ENCODE assay signal across 28 cellular contexts in the genomic region with DNA sequence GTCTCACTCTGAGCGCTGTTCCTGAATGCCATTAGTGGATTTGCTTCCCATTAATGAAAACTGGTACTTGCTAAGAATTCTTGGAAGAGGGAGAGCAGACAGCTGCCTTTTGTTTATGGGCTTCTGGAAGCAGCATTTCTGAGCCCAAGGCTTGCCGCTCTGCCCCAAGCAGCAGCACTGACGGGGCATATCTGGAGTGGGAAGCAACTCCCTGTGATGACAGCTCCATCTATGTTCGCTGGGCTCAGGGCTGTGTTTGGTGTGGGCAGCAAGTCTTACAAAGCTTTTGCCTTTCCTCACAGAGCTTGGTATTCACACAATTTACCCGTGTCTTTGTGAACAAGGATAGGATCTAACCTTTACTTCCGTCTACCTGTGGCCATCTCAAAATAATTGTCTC.
"Had no signal": no experiment of that assay in that cellular context is flagged by ENCODE, and none has a peak within 500 bp of the region (broad histone marks: within the 10 kb centered on the region; RNA-seq: fewer than 3 reads in every experiment).

No MANE protein-coding gene starts in this region.

- H3K36me3 ChIP-seq: ascending aorta, cardiac muscle cell, WERI-Rb-1 had no signal

- DNase-seq: activated CD4-positive, alpha-beta memory T cell treated with anti-CD3 and anti-CD28 coated beads, Interleukin-2, amount 10 ng/mL, durations not matched to agents 7 days and 5 days; activated CD4-positive, alpha-beta T cell treated with anti-CD3 and anti-CD28 coated beads for 1 hour; activated CD4-positive, alpha-beta T cell treated with anti-CD3 and anti-CD28 coated beads for 36 hours; activated CD4-positive, alpha-beta T cell treated with anti-CD3 and anti-CD28 coated beads for 48 hours; activated CD4-positive, alpha-beta T cell treated with anti-CD3 and anti-CD28 coated beads, Interleukin-2, amount 10 ng/mL, durations not matched to agents 7 days and 5 days; activated CD4-positive, alpha-beta T cell treated with anti-CD3 and anti-CD28 coated beads, Interleukin-2, amount 50 U/mL, for 48 hours; activated CD4-positive, CD25-positive, alpha-beta regulatory T cell; activated CD8-positive, alpha-beta memory T cell treated with anti-CD3 and anti-CD28 coated beads for 24 hours; activated CD8-positive, alpha-beta memory T cell treated with anti-CD3 and anti-CD28 coated beads, Interleukin-2, amount 10 ng/mL, durations not matched to agents 7 days and 5 days; activated CD8-positive, alpha-beta memory T cell treated with anti-CD3 and anti-CD28 coated beads, Interleukin-2, amount 50 U/mL, for 48 hours; activated CD8-positive, alpha-beta T cell treated with anti-CD3 and anti-CD28 coated beads, Interleukin-2, amount 10 ng/mL, durations not matched to agents 7 days and 5 days; activated effector memory CD4-positive, alpha-beta T cell treated with Interleukin-2 at 50 U/mL for 16 hours; activated gamma-delta T cell; activated naive CD4-positive, alpha-beta T cell treated with anti-CD3 and anti-CD28 coated beads, Interleukin-2, amount 10 ng/mL, durations not matched to agents 7 days and 5 days; activated naive CD4-positive, alpha-beta T cell treated with Interleukin-2 at 50 U/mL for 16 hours; activated naive CD8-positive, alpha-beta T cell treated with anti-CD3 and anti-CD28 coated beads, Interleukin-2, amount 10 ng/mL, durations not matched to agents 7 days and 5 days; activated naive CD8-positive, alpha-beta T cell treated with anti-CD3 and anti-CD28 coated beads, Interleukin-2, amount 50 U/mL, for 24 hours; activated T-cell treated with anti-CD3 and anti-CD28 coated beads, Interleukin-2, amount 50 U/mL, for 24 hours; activated T-cell treated with anti-CD3 and anti-CD28 coated beads, Interleukin-2, amount 50 U/mL, for 48 hours; central memory CD4-positive, alpha-beta T cell; T-helper 1 cell; T-helper 2 cell; T-helper 9 cell; WERI-Rb-1 had no signal

- H3K4me1 ChIP-seq: ascending aorta had no signal

- H3K27me3 ChIP-seq: ascending aorta had no signal

- H3K9me3 ChIP-seq: ascending aorta had no signal

- H3K4me3 ChIP-seq: ascending aorta, cardiac muscle cell had no signal

- H3K27ac ChIP-seq: ascending aorta, cardiac muscle cell, WERI-Rb-1 had no signal

- ATAC-seq: activated CD4-positive, alpha-beta T cell treated with anti-CD3 and anti-CD28 coated beads for 36 hours; activated CD4-positive, CD25-positive, alpha-beta regulatory T cell treated with anti-CD3 and anti-CD28 coated beads, Interleukin-2, amount 50 U/mL, for 24 hours; activated CD8-positive, alpha-beta memory T cell treated with anti-CD3 and anti-CD28 coated beads, Interleukin-2, amount 10 ng/mL, durations not matched to agents 7 days and 5 days; activated CD8-positive, alpha-beta T cell treated with anti-CD3 and anti-CD28 coated beads, Interleukin-2, amount 10 ng/mL, durations not matched to agents 7 days and 5 days; activated naive CD8-positive, alpha-beta T cell treated with anti-CD3 and anti-CD28 coated beads, Interleukin-2, amount 50 U/mL, for 24 hours; WTC11 had no signal
